ENCODE assay signal across 25 cellular contexts in genomic region chr7:141877365-141877764, GRCh38. TPM values are rescaled to one million over a fixed set of nuclear protein-coding genes. Genes with fewer than 3 reads are reported as not detected.
DNase-seq lines count a peak whose midpoint lies in the region; ATAC-seq, FAIRE-seq and TF ChIP-seq lines count a peak whose summit lies in the region.
"Had no signal": no experiment of that assay in that cellular context is flagged by ENCODE, and none has a peak within 500 bp of the region (broad histone marks: within the 10 kb centered on the region; RNA-seq: fewer than 3 reads in every experiment).

No MANE protein-coding gene starts in this region.

- no TSS peak for BruUV-seq in GM12878 (replicated peaks; lab: Mats Ljungman, UMichigan)

- H3K4me3 Mint-ChIP-seq in GM23338 = no peak overlapping the region
- H3K4me3 Mint-ChIP-seq: CD14-positive monocyte; CD4-positive, alpha-beta T cell; CD8-positive, alpha-beta memory T cell had no signal

- H2AFZ ChIP-seq in GM23338 (no peak overlapping the region), GM12878 (ENCODE audit: control insufficient read depth, low read depth, low read length) (no peak overlapping the region), osteoblast (ENCODE audit: low read length) (no peak overlapping the region)

- H3K9ac ChIP-seq in GM12878 (ENCODE audit: control insufficient read depth, insufficient read depth, low read length) = no peak overlapping the region
- H3K9ac ChIP-seq: BLaER1 treated with 17β-estradiol and CSF1 and Interleukin-3, amounts not matched to agents 10 nM and 100 nM had no signal

- SMC1A ChIA-PET in GM12878 (lab: Charles Lee; ENCODE audit: uncharacterized antibody, unreplicated experiment) = no interaction called here

- no peaks in the 10 kb centered on the region for H4K20me1 ChIP-seq in GM23338 (replicated peaks; ENCODE audit: insufficient read depth)
- no peaks in the 10 kb centered on the region for H4K20me1 ChIP-seq in GM12878 (ENCODE audit: control insufficient read depth, insufficient read depth)
- no peaks in the 10 kb centered on the region for H4K20me1 ChIP-seq in osteoblast (ENCODE audit: insufficient read depth, low read length)
- H4K20me1 ChIP-seq: BLaER1 treated with 17β-estradiol and CSF1 and Interleukin-3, amounts not matched to agents 10 nM and 100 nM had no signal

- H3K79me2 ChIP-seq in GM23338 (replicated peaks; ENCODE audit: insufficient read depth) = no peaks in the 10 kb centered on the region
- no peaks in the 10 kb centered on the region for H3K79me2 ChIP-seq in GM12878 (ENCODE audit: control insufficient read depth, insufficient read depth, low read length)
- no peaks in the 10 kb centered on the region for H3K79me2 ChIP-seq in osteoblast (ENCODE audit: insufficient read depth, low read length)

- ATAC-seq in GM23338 (no peak), GM12878 (peak; percentile 53)
- ATAC-seq: A549 had no signal

- no peaks in the 10 kb centered on the region for H3K36me3 ChIP-seq in GM23338 (ENCODE audit: insufficient read depth)
- H3K36me3 ChIP-seq in GM12878 (ENCODE audit: control insufficient read depth in 2 of 2, insufficient read depth in 2 of 2, low read length in 1 of 2) = no peaks in the 10 kb centered on the region
- H3K36me3 ChIP-seq in osteoblast (ENCODE audit: insufficient read depth, low read length) = no peaks in the 10 kb centered on the region
- H3K36me3 ChIP-seq: BE2C; BLaER1 treated with 17β-estradiol and CSF1 and Interleukin-3, amounts not matched to agents 10 nM and 100 nM had no signal

- RAD21 ChIA-PET in GM12878 (lab: Charles Lee; ENCODE audit: unreplicated experiment) = no interaction called here

- in situ Hi-C loops in GM12878 (cut with MboI) = no loop called here

- no peak for TF ChIP-seq RAD21 in GM12878 (IDR thresholded peaks at IDR 0.05; ENCODE audit: insufficient read depth, low read depth, low read length)

- H3K27ac ChIP-seq in GM23338 (ENCODE audit: low read depth) = no peak overlapping the region
- H3K27ac ChIP-seq in GM12878 (ENCODE audit: control insufficient read depth, insufficient read depth) = no peak overlapping the region
- H3K27ac ChIP-seq in osteoblast (ENCODE audit: low read depth, low read length) = no peak overlapping the region
- H3K27ac ChIP-seq: A549; BLaER1 treated with 17β-estradiol and CSF1 and Interleukin-3, amounts not matched to agents 10 nM and 100 nM had no signal

- H3K27me3 ChIP-seq in GM23338 (ENCODE audit: insufficient read depth) (no peaks in the 10 kb centered on the region), GM12878 (replicated peaks in 1 of 2; ENCODE audit: control insufficient read depth in 2 of 2, insufficient read depth in 2 of 2, low read length in 1 of 2) (no peaks in the 10 kb centered on the region; a peak in 1 of 4 replicates), osteoblast (ENCODE audit: insufficient read depth, low read length) (no peaks in the 10 kb centered on the region)
- H3K27me3 ChIP-seq: BE2C; BLaER1 treated with 17β-estradiol and CSF1 and Interleukin-3, amounts not matched to agents 10 nM and 100 nM had no signal

- 24% methylated on average over 3 of the region's 3 CpGs for WGBS in GM12878 (ENCODE audit: insufficient coverage, insufficient replicate concordance, low lambda C conversion rate, missing lambda C conversion rate)

- H3K27ac Mint-ChIP-seq in GM23338 = peak overlapping the region; percentile 46; the same call in 1 of the 2 replicates
- H3K27ac Mint-ChIP-seq: CD14-positive monocyte; CD4-positive, alpha-beta T cell; CD8-positive, alpha-beta memory T cell had no signal

- DNase-seq in GM23338 (ENCODE audit: low spot score) (no peak), GM12878 (ENCODE audit: low read depth, low spot score) (no peak), osteoblast (ENCODE audit: insufficient read length, low spot score, missing footprints) (peak; percentile 9), EL (no peak), GM10266 (ENCODE audit: extremely low spot score) (no peak)
- DNase-seq in activated CD4-positive, alpha-beta T cell treated with anti-CD3 and anti-CD28 coated beads, Interleukin-2, amount 50 U/mL, for 4 hours = no peak
- DNase-seq: 8988T; ACHN; AML-193; BE2C; CD4-positive, alpha-beta T cell; CD8-positive, alpha-beta memory T cell; DMS 273 treated with DMSO at 0.1 percent for 48 hours; DMS79; GF-D8; H7; HCEC 1CT had no signal

- no peaks in the 10 kb centered on the region for H3F3A ChIP-seq in GM23338 (replicated peaks; ENCODE audit: low read depth)

- TF ChIP-seq EP300 in GM12878 (IDR thresholded peaks at IDR 0.05; ENCODE audit: borderline replicate concordance in 1 of 2, control insufficient read depth in 1 of 2, low read depth in 2 of 2, low read length in 2 of 2) = no peak

- POLR2A ChIA-PET in GM12878 (lab: Charles Lee) = no interaction called here

- TF ChIP-seq CTCF in GM23338 (conservative IDR thresholded peaks at IDR 0.05; ENCODE audit: low read depth in 2 of 2) = no peak
- no peak for TF ChIP-seq CTCF in GM12878 (IDR thresholded peaks at IDR 0.05 in 2 of 3, conservative IDR thresholded peaks at IDR 0.05 in 1 of 3; ENCODE audit: control insufficient read depth in 2 of 3, extremely low read depth in 1 of 3, insufficient read depth in 1 of 3, low read depth in 3 of 3, low read length in 3 of 3)
- no peak for TF ChIP-seq CTCF in osteoblast (IDR thresholded peaks at IDR 0.05; ENCODE audit: extremely low read depth, low read depth, low read length)
- no peak for TF ChIP-seq CTCF in GM10266 (IDR thresholded peaks at IDR 0.05; ENCODE audit: control insufficient read depth, insufficient read depth, low read depth, missing control alignments)

- H3K9me2 ChIP-seq in GM23338 (ENCODE audit: insufficient read depth) = no peaks in the 10 kb centered on the region

- FAIRE-seq in GM12878 (lab: Jason Lieb, UNC) = no peak
- FAIRE-seq: A549, D721Med, GM12891, GM18507 had no signal

- H3K27me3 Mint-ChIP-seq in GM23338 (ENCODE audit: insufficient read depth, low read depth, poor library complexity) = no peaks in the 10 kb centered on the region

- intact Hi-C loops in GM12878 (cut with micrococcal nuclease; ENCODE audit: unreplicated experiment) = no loop called here

- no peak overlapping the region for H3K4me3 ChIP-seq in GM23338
- no peak overlapping the region for H3K4me3 ChIP-seq in GM12878
- no peak overlapping the region for H3K4me3 ChIP-seq in osteoblast (ENCODE audit: insufficient read depth, low read length)
- H3K4me3 ChIP-seq: A549; BLaER1 treated with 17β-estradiol and CSF1 and Interleukin-3, amounts not matched to agents 10 nM and 100 nM had no signal

- CTCF ChIA-PET in GM12878 (lab: Yijun Ruan, JAX) = no interaction called here

- H3K9me3 ChIP-seq in GM12878 (replicated peaks; ENCODE audit: control insufficient read depth, insufficient read depth, low read length) = no peaks in the 10 kb centered on the region
- peaks cover 2% of the 10 kb centered on the region for H3K9me3 ChIP-seq in osteoblast (ENCODE audit: low read depth, low read length)
- H3K9me3 ChIP-seq: A549, BE2C had no signal

- H3K4me1 ChIP-seq in GM23338 (ENCODE audit: insufficient read depth) (peaks cover 18% of the 10 kb centered on the region), GM12878 (ENCODE audit: control insufficient read depth, insufficient read depth, low read length) (no peaks in the 10 kb centered on the region), osteoblast (ENCODE audit: insufficient read depth, low read length) (no peaks in the 10 kb centered on the region)
- H3K4me1 ChIP-seq: A549, BE2C had no signal

- H3K4me1 Mint-ChIP-seq in GM23338 = peaks cover 24% of the 10 kb centered on the region
- H3K4me1 Mint-ChIP-seq: CD8-positive, alpha-beta memory T cell had no signal

- H3K4me2 ChIP-seq in GM23338 = no peak overlapping the region
- no peak overlapping the region for H3K4me2 ChIP-seq in GM12878 (ENCODE audit: control insufficient read depth, insufficient read depth)
- no peak overlapping the region for H3K4me2 ChIP-seq in osteoblast (ENCODE audit: insufficient read depth, low read length)
- H3K4me2 ChIP-seq: A549; BLaER1 treated with 17β-estradiol and CSF1 and Interleukin-3, amounts not matched to agents 10 nM and 100 nM had no signal

- H3K9me3 Mint-ChIP-seq in GM23338 = peaks cover 2% of the 10 kb centered on the region; the same call in 1 of the 3 replicates

- TF ChIP-seq POLR2A in GM12878 (IDR thresholded peaks at IDR 0.05; ENCODE audit: low read depth, low read length) = no peak

- H3K36me3 Mint-ChIP-seq in GM23338 (ENCODE audit: low read depth) = no peaks in the 10 kb centered on the region
- H3K36me3 Mint-ChIP-seq: CD14-positive monocyte; CD8-positive, alpha-beta memory T cell had no signal

RNA-seq across cellular contexts. Expression of gene PRSS37, which starts 36.1 kb away (rescaled TPM):
- not detected in 2 replicates for total RNA-seq in GM23338 (2014; rRNA removed; shearing (Covaris generic))
- polyA plus RNA-seq in GM23338 (2016; fragmentation: Nextera tagmentation; extraction: Ambion mirVana) (0.23 and 0.58 TPM in 2 replicates), GM12878 (2011; rRNA removed) (not detected in 2 replicates), GM12878 (2014; fragmentation: Illumina TruSeq; extraction: Trizol) (not detected in 2 replicates), GM12878 (2014; fragmentation: Nextera tagmentation; extraction: Ambion mirVana) (not detected), GM12878 (2014; rRNA removed) (not detected in 2 replicates), GM12878 (2016; fragmentation: Nextera tagmentation; extraction: Ambion mirVana) (not detected)
- not detected in 2 replicates for total RNA-seq in GM12878 (2013; cell fraction: nucleolus; rRNA removed)
- total RNA-seq in GM12878 (2014; rRNA removed) (not detected in 2 replicates), GM12878 (2014; rRNA removed; fragmentation: Illumina TruSeq; extraction: Trizol) (not detected in 2 replicates), GM12878 (2021) (not detected in 2 replicates), osteoblast (not detected in 2 replicates)
- not detected for polyA plus RNA-seq in GM12878 (2011; ENCODE audit: low read depth)
- not detected in 2 replicates for polyA plus RNA-seq in GM12878 (2011; cell fraction: cytosol; rRNA removed)
- not detected in 2 replicates for polyA plus RNA-seq in GM12878 (2011; cell fraction: nucleus; rRNA removed)
- not detected in 2 replicates for polyA plus RNA-seq in GM12878 (2012)
- not detected in 2 replicates for polyA minus RNA-seq in GM12878 (2011; rRNA and poly(A)+ RNA removed)
- polyA minus RNA-seq in GM12878 (2011; cell fraction: cytosol; rRNA and poly(A)+ RNA removed) = not detected in 2 replicates
- polyA minus RNA-seq in GM12878 (2011; cell fraction: nucleus; rRNA and poly(A)+ RNA removed) = not detected in 2 replicates
- total RNA-seq: CD4-positive, alpha-beta T cell; CD8-positive, alpha-beta memory T cell; G401; H1; H7 had no signal
- polyA plus RNA-seq: A549; CD14-positive monocyte; CD8-positive, alpha-beta memory T cell; H1 had no signal

RNA-seq across cellular contexts. Expression of gene OR9A4, which starts 38.8 kb away (rescaled TPM):
- total RNA-seq in GM23338 (2014; rRNA removed; shearing (Covaris generic)) = 1.6 TPM in 1 of 2 replicates, not detected in the other
- polyA plus RNA-seq in GM23338 (2016; fragmentation: Nextera tagmentation; extraction: Ambion mirVana) = 0.14 TPM in 1 of 2 replicates, not detected in the other
- 4.8 and 5.1 TPM in 2 replicates for total RNA-seq in GM12878 (2013; cell fraction: nucleolus; rRNA removed)
- 0.16 TPM in 1 of 2 replicates, not detected in the other for total RNA-seq in GM12878 (2014; rRNA removed)
- total RNA-seq in GM12878 (2014; rRNA removed; fragmentation: Illumina TruSeq; extraction: Trizol) = not detected in 2 replicates
- not detected in 2 replicates for total RNA-seq in GM12878 (2021)
- not detected for polyA plus RNA-seq in GM12878 (2011; ENCODE audit: low read depth)
- polyA plus RNA-seq in GM12878 (2011; rRNA removed) = not detected in 2 replicates
- polyA plus RNA-seq in GM12878 (2011; cell fraction: cytosol; rRNA removed) = not detected in 2 replicates
- polyA plus RNA-seq in GM12878 (2011; cell fraction: nucleus; rRNA removed) = 0.13 and 0.25 TPM in 2 replicates
- not detected in 2 replicates for polyA plus RNA-seq in GM12878 (2012)
- polyA plus RNA-seq in GM12878 (2014; fragmentation: Illumina TruSeq; extraction: Trizol) = not detected in 2 replicates
- not detected for polyA plus RNA-seq in GM12878 (2014; fragmentation: Nextera tagmentation; extraction: Ambion mirVana)
- not detected in 2 replicates for polyA plus RNA-seq in GM12878 (2014; rRNA removed)
- polyA plus RNA-seq in GM12878 (2016; fragmentation: Nextera tagmentation; extraction: Ambion mirVana) = not detected
- polyA minus RNA-seq in GM12878 (2011; rRNA and poly(A)+ RNA removed) = 0.88 and 1.1 TPM in 2 replicates
- not detected in 2 replicates for polyA minus RNA-seq in GM12878 (2011; cell fraction: cytosol; rRNA and poly(A)+ RNA removed)
- 1.3 and 2.2 TPM in 2 replicates for polyA minus RNA-seq in GM12878 (2011; cell fraction: nucleus; rRNA and poly(A)+ RNA removed)
- total RNA-seq in osteoblast = not detected in 2 replicates
- total RNA-seq: CD4-positive, alpha-beta T cell; CD8-positive, alpha-beta memory T cell; G401; H1; H7 had no signal
- polyA plus RNA-seq: A549; CD8-positive, alpha-beta memory T cell; H1 had no signal
